Comparison of ENCODE assay signal across 1 cellular context in genomic region chr3:148600902-148601765, GRCh38.
TF ChIP-seq lines count a peak whose summit lies in the region.

No MANE protein-coding gene starts in this region.

TF ChIP-seq in HepG2, 621 proteins besides CTCF, POLR2A, EP300 and RAD21 (continued from another document and continues in another):
- no peak for TF ChIP-seq ZNF143 (CRISPR knock-in tag; IDR thresholded peaks at IDR 0.05)
- TF ChIP-seq ZNF724P (CRISPR knock-in tag; IDR thresholded peaks at IDR 0.05; ENCODE audit: borderline replicate concordance) = no peak
- 0 out of 2 replicates have a peak, but pooled peaks have one; percentile 67 for TF ChIP-seq GZF1 (CRISPR knock-in tag; IDR thresholded peaks at IDR 0.05)
- TF ChIP-seq SNAPC4 (CRISPR knock-in tag; IDR thresholded peaks at IDR 0.05) = no peak
- TF ChIP-seq MYC (CRISPR knock-in tag; IDR thresholded peaks at IDR 0.05; ENCODE audit: borderline replicate concordance) = no peak
- TF ChIP-seq NAIF1 (CRISPR knock-in tag; IDR thresholded peaks at IDR 0.05; ENCODE audit: borderline replicate concordance) = 0 out of 2 replicates have a peak, but pooled peaks have one; percentile 26
- peak; percentile 50 for TF ChIP-seq GATAD1 (CRISPR knock-in tag; IDR thresholded peaks at IDR 0.05)
- no peak for TF ChIP-seq FOXO4 (CRISPR knock-in tag; conservative IDR thresholded peaks at IDR 0.05)
- TF ChIP-seq TCF7 (IDR thresholded peaks at IDR 0.05; ENCODE audit: low read depth) = peak; percentile 97
- TF ChIP-seq ZFX (CRISPR knock-in tag; IDR thresholded peaks at IDR 0.05; ENCODE audit: low read depth) = peak; percentile 29
- TF ChIP-seq NFIC (IDR thresholded peaks at IDR 0.05; ENCODE audit: low read length) = peak; percentile 100
- TF ChIP-seq ZNF280D (CRISPR knock-in tag; IDR thresholded peaks at IDR 0.05) = 0 out of 2 replicates have a peak, but pooled peaks have one; percentile 34
- no peak for TF ChIP-seq LBX2 (CRISPR knock-in tag; IDR thresholded peaks at IDR 0.05; ENCODE audit: borderline replicate concordance)
- TF ChIP-seq ZNF407 (CRISPR knock-in tag; IDR thresholded peaks at IDR 0.05; ENCODE audit: not compliant biosample characterization) = no peak
- TF ChIP-seq ZNF768 (CRISPR knock-in tag; IDR thresholded peaks at IDR 0.05) = no peak
- peak; percentile 97 for TF ChIP-seq ETV5 (CRISPR knock-in tag; IDR thresholded peaks at IDR 0.05; ENCODE audit: borderline replicate concordance)
- no peak for TF ChIP-seq ZFP36L2 (CRISPR knock-in tag; IDR thresholded peaks at IDR 0.05)
- TF ChIP-seq MAFK (conservative IDR thresholded peaks at IDR 0.05 in 1 of 2, IDR thresholded peaks at IDR 0.05 in 1 of 2; ENCODE audit: low read length in 2 of 2) = no peak
- no peak for TF ChIP-seq ZNF276 (CRISPR knock-in tag; IDR thresholded peaks at IDR 0.05; ENCODE audit: low read depth)
- TF ChIP-seq KLF13 (CRISPR knock-in tag; IDR thresholded peaks at IDR 0.05) = no peak
- peak; percentile 76; the same call in 1 of the 2 replicates for TF ChIP-seq HOXA5 (CRISPR knock-in tag; IDR thresholded peaks at IDR 0.05)
- TF ChIP-seq WIZ (CRISPR knock-in tag; IDR thresholded peaks at IDR 0.05) = no peak
- TF ChIP-seq MAFF (IDR thresholded peaks at IDR 0.05; ENCODE audit: low read depth, low read length) = no peak
- TF ChIP-seq, protein P1, sequence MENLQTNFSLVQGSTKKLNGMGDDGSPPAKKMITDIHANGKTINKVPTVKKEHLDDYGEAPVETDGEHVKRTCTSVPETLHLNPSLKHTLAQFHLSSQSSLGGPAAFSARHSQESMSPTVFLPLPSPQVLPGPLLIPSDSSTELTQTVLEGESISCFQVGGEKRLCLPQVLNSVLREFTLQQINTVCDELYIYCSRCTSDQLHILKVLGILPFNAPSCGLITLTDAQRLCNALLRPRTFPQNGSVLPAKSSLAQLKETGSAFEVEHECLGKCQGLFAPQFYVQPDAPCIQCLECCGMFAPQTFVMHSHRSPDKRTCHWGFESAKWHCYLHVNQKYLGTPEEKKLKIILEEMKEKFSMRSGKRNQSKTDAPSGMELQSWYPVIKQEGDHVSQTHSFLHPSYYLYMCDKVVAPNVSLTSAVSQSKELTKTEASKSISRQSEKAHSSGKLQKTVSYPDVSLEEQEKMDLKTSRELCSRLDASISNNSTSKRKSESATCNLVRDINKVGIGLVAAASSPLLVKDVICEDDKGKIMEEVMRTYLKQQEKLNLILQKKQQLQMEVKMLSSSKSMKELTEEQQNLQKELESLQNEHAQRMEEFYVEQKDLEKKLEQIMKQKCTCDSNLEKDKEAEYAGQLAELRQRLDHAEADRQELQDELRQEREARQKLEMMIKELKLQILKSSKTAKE (CRISPR knock-in tag; IDR thresholded peaks at IDR 0.05; ENCODE audit: borderline replicate concordance) = peak; percentile 67; the same call in 1 of the 2 replicates
- no peak for TF ChIP-seq ZNF512B (CRISPR knock-in tag; IDR thresholded peaks at IDR 0.05; ENCODE audit: borderline replicate concordance)
- TF ChIP-seq MYNN (CRISPR knock-in tag; IDR thresholded peaks at IDR 0.05; ENCODE audit: low read depth) = no peak
- no peak for TF ChIP-seq ZNF576 (CRISPR knock-in tag; IDR thresholded peaks at IDR 0.05)
